Comparison of ENCODE assay signal across 8 cellular contexts in the genomic region with DNA sequence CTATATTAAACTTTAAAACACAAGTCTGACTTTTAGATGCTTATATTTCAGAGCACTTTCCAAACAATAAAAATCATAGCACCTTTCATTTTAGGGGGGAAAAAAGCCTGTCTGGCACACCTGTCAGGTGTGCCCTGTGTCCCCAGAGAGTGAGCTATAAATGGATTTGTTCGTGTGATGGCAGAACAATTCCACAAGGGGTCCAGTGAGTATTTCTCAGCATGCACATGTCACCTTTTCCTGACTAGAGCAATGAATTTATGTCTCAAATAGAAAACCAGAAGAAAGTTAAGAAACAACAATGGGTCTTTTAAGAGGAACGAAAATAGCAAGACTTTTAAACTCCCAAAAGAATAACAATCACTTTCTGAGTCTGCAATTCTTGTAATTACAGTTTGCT. TPM values are rescaled to one million over a fixed set of nuclear protein-coding genes. Genes with fewer than 3 reads are reported as not detected.
DNase-seq lines count a peak whose midpoint lies in the region; ATAC-seq, FAIRE-seq and TF ChIP-seq lines count a peak whose summit lies in the region.

No MANE protein-coding gene starts in this region.

- no peaks in the 10 kb centered on the region for H3K9me3 Mint-ChIP-seq in activated CD4-positive, alpha-beta T cell treated with anti-CD3 and anti-CD28 coated beads, Interleukin-2, amount 10 ng/mL, durations not matched to agents 24 days and 14 days

- H3K4me3 Mint-ChIP-seq in activated CD4-positive, alpha-beta T cell treated with anti-CD3 and anti-CD28 coated beads, Interleukin-2, amount 10 ng/mL, durations not matched to agents 24 days and 14 days = no peak overlapping the region

- no peaks in the 10 kb centered on the region for H3K36me3 Mint-ChIP-seq in activated CD4-positive, alpha-beta T cell treated with anti-CD3 and anti-CD28 coated beads, Interleukin-2, amount 10 ng/mL, durations not matched to agents 24 days and 14 days (ENCODE audit: low read depth)

- intact Hi-C loops in activated CD4-positive, alpha-beta T cell treated with anti-CD3 and anti-CD28 coated beads, Interleukin-2, amount 10 ng/mL, durations not matched to agents 24 days and 14 days (cut with micrococcal nuclease) = no loop called here

- no peak for FAIRE-seq in D721Med (lab: Jason Lieb, UNC)

- DNase-seq in D721Med (ENCODE audit: insufficient read length, low spot score) = no peak
- peak; percentile 7 for DNase-seq in H4 (ENCODE audit: low spot score)
- peak; percentile 63 for DNase-seq in NCI-H748 (lab: John Stamatoyannopoulos, UW; ENCODE audit: unreplicated experiment)
- DNase-seq in iPS-NIHi7 (ENCODE audit: extremely low spot score) = peak; percentile 22
- DNase-seq in hepatic stellate cell (ENCODE audit: low spot score) = no peak
- DNase-seq in NCI-H128 (lab: John Stamatoyannopoulos, UW; ENCODE audit: unreplicated experiment) = no peak
- no peak for DNase-seq in activated CD4-positive, alpha-beta T cell treated with anti-CD3 and anti-CD28 coated beads, Interleukin-2, amount 10 ng/mL, durations not matched to agents 24 days and 14 days

- TF ChIP-seq CTCF in D721Med (IDR thresholded peaks at IDR 0.05; ENCODE audit: insufficient read depth, missing control alignments) = peak; percentile 6

- peaks cover 1% of the 10 kb centered on the region for H3K27me3 Mint-ChIP-seq in activated CD4-positive, alpha-beta T cell treated with anti-CD3 and anti-CD28 coated beads, Interleukin-2, amount 10 ng/mL, durations not matched to agents 24 days and 14 days

- no peak overlapping the region for H3K27ac Mint-ChIP-seq in activated CD4-positive, alpha-beta T cell treated with anti-CD3 and anti-CD28 coated beads, Interleukin-2, amount 10 ng/mL, durations not matched to agents 24 days and 14 days

- H3K4me1 Mint-ChIP-seq in activated CD4-positive, alpha-beta T cell treated with anti-CD3 and anti-CD28 coated beads, Interleukin-2, amount 10 ng/mL, durations not matched to agents 24 days and 14 days = no peaks in the 10 kb centered on the region

- no peak for ATAC-seq in HG03097 (IDR thresholded peaks at IDR 0.05; ENCODE audit: low FRiP score, unreplicated experiment)

RNA-seq across cellular contexts. Expression of a gene that starts 55.9 kb away (rescaled TPM):
- total RNA-seq in H4 (2014; rRNA removed; shearing (Covaris generic)) = 0.06 and 0.50 TPM in 2 replicates
- 0.98 and 1.0 TPM in 2 replicates for total RNA-seq in activated CD4-positive, alpha-beta T cell treated with anti-CD3 and anti-CD28 coated beads, Interleukin-2, amount 10 ng/mL, durations not matched to agents 24 days and 14 days

Comparison
In these comparisons a context has a peak if more than half of its experiments do, and no peak if none do; other contexts are left out.
1. DNase-seq: peak in H4 (single experiment), NCI-H748 (single experiment) and iPS-NIHi7 (single experiment); none in D721Med (single experiment), hepatic stellate cell (single experiment), NCI-H128 (single experiment) and activated CD4-positive, alpha-beta T cell treated with anti-CD3 and anti-CD28 coated beads, Interleukin-2, amount 10 ng/mL, durations not matched to agents 24 days and 14 days (single experiment).